In the genomic region with DNA sequence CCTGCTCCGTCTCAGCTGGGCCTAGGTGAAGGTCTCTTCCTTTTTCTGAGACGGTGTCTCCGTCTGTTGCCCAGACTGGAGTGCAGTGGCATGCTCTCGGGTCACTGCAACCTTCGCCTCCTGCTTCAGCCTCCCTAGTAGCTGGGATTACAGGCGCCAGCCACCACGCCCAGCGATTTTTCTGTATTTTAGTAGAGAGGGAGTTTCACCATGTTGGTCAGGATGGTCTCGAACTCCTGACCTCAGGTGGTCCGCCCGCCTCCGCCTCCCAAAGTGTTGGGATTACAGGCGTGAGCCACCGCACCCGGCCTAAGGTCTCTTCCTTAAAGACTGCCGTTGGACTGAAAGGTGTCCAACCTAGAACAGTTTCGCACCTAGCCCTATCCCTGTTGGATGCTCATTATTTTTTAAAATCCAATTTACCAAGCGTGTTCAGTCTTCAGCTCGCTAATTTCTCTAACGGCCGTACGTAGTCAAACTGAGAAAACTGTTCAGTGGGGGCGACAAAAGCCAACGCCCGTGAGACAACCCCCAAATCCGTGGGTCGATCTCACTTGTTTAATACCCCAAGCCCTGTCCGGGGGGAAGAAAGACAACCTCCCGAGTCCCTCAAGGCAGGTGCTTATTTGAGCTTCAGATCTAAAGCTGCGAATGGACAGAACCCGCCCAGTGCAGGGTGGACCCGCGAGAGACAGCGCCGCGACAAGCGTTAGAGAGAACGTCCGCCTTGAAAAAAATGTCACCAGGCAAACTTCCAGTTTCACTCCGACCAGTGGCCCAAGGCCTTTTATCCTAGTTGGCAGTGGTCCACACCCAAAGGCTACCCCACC, we compare ENCODE assay signal across 8 cellular contexts. TPM values are rescaled to one million over a fixed set of nuclear protein-coding genes. Genes with fewer than 3 reads are reported as not detected.
A peak's percentile ranks its signal among the peaks of the same experiment; 100 is the strongest.
DNase-seq lines count a peak whose midpoint lies in the region; ATAC-seq and TF ChIP-seq lines count a peak whose summit lies in the region.

No MANE protein-coding gene starts in this region.

- POLR2A ChIA-PET in HEK293 (lab: Yijun Ruan, JAX) = interaction anchor here (0.5 to 4.1 kb wide), 10 partner anchors 10 to 1008 kb away, joined by 3 to 48 read pairs (median 3); a partner anchor contains a TSS
- POLR2A ChIA-PET in activated CD8-positive, alpha-beta T cell treated with anti-CD3 and anti-CD28 coated beads, Interleukin-2, amount 10 ng/mL, durations not matched to agents 7 days and 5 days (lab: Charles Lee) = interaction anchor here (0.6 to 5.5 kb wide), 17 partner anchors 9 to 1183 kb away, joined by 3 to 153 read pairs (median 7); a partner anchor contains a TSS

- peak overlapping the region; percentile 69 for H3K4me3 ChIP-seq in BE2C (ENCODE audit: low read depth, low read length)
- H3K4me3 ChIP-seq in HEK293 (ENCODE audit: low read depth, low read length) = peak overlapping the region; percentile 80
- peak overlapping the region; percentile 73 for H3K4me3 ChIP-seq in iPS-15b (ENCODE audit: low read depth, low read length)
- peak overlapping the region; percentile 69 to 90 for H3K4me3 ChIP-seq in stomach smooth muscle (ENCODE audit: low read length in 2 of 2)

- DNase-seq in BE2C (no peak), foreskin melanocyte (no peak), NCI-H1105 treated with DMSO at 0.1 percent for 48 hours (lab: John Stamatoyannopoulos, UW) (no peak), T-helper 9 cell (no peak)
- no peak for DNase-seq in activated CD8-positive, alpha-beta T cell treated with anti-CD3 and anti-CD28 coated beads, Interleukin-2, amount 10 ng/mL, durations not matched to agents 7 days and 5 days

- H3K27me3 Mint-ChIP-seq in activated CD8-positive, alpha-beta T cell treated with anti-CD3 and anti-CD28 coated beads, Interleukin-2, amount 10 ng/mL, durations not matched to agents 7 days and 5 days (ENCODE audit: low read depth) = peaks cover 2% of the 10 kb centered on the region

- H3K4me1 Mint-ChIP-seq in activated CD8-positive, alpha-beta T cell treated with anti-CD3 and anti-CD28 coated beads, Interleukin-2, amount 10 ng/mL, durations not matched to agents 7 days and 5 days (ENCODE audit: low read depth) = peaks cover 46% of the 10 kb centered on the region

- H3K9me3 Mint-ChIP-seq in activated CD8-positive, alpha-beta T cell treated with anti-CD3 and anti-CD28 coated beads, Interleukin-2, amount 10 ng/mL, durations not matched to agents 7 days and 5 days (ENCODE audit: insufficient read depth) = no peaks in the 10 kb centered on the region

- peak overlapping the region; percentile 86 for H3K4me3 Mint-ChIP-seq in activated CD8-positive, alpha-beta T cell treated with anti-CD3 and anti-CD28 coated beads, Interleukin-2, amount 10 ng/mL, durations not matched to agents 7 days and 5 days

- CTCF ChIA-PET in HEK293 (lab: Yijun Ruan, JAX) = interaction anchor here (0.7 to 1.5 kb wide), 4 partner anchors 8 to 490 kb away, joined by 3 to 4 read pairs (median 4); no protein-coding TSS in a partner anchor
- CTCF ChIA-PET in activated CD8-positive, alpha-beta T cell treated with anti-CD3 and anti-CD28 coated beads, Interleukin-2, amount 10 ng/mL, durations not matched to agents 7 days and 5 days (lab: Charles Lee) = interaction anchor here (0.7 to 4.0 kb wide), 26 partner anchors 8 to 836 kb away, joined by 3 to 50 read pairs (median 5); a partner anchor contains a TSS

- H3K9ac ChIP-seq in iPS-15b (ENCODE audit: low read depth, low read length) (no peak overlapping the region), stomach smooth muscle (ENCODE audit: low read length in 2 of 2) (peak overlapping the region; percentile 87 to 96)

- TF ChIP-seq CTCF in BE2C (IDR thresholded peaks at IDR 0.05; ENCODE audit: low read depth, low read length) = no peak
- no peak for TF ChIP-seq CTCF in HEK293 (tag by site-specific recombination; IDR thresholded peaks at IDR 0.05)

- H3K9me3 ChIP-seq in BE2C = no peaks in the 10 kb centered on the region
- H3K9me3 ChIP-seq in HEK293 (ENCODE audit: control insufficient read depth, insufficient read depth, low read depth, low read length) = no peaks in the 10 kb centered on the region
- no peaks in the 10 kb centered on the region for H3K9me3 ChIP-seq in iPS-15b (ENCODE audit: control insufficient read depth, insufficient read depth, low read length)
- no peaks in the 10 kb centered on the region for H3K9me3 ChIP-seq in stomach smooth muscle (ENCODE audit: control insufficient read depth in 2 of 2, low read length in 2 of 2)

- H3K27ac Mint-ChIP-seq in activated CD8-positive, alpha-beta T cell treated with anti-CD3 and anti-CD28 coated beads, Interleukin-2, amount 10 ng/mL, durations not matched to agents 7 days and 5 days = peak overlapping the region; percentile 100

- no peaks in the 10 kb centered on the region for H3K36me3 ChIP-seq in BE2C
- H3K36me3 ChIP-seq in HEK293 (ENCODE audit: control insufficient read depth in 2 of 2, insufficient read depth in 1 of 2, low read length in 2 of 2) = no peaks in the 10 kb centered on the region
- no peaks in the 10 kb centered on the region for H3K36me3 ChIP-seq in iPS-15b (ENCODE audit: control insufficient read depth, insufficient read depth, low read length)
- H3K36me3 ChIP-seq in stomach smooth muscle (ENCODE audit: control insufficient read depth in 2 of 2, insufficient read depth in 2 of 2, low read length in 2 of 2) = no peaks in the 10 kb centered on the region

- peak overlapping the region; percentile 82; the same call in 1 of the 2 replicates for H3K27ac ChIP-seq in HEK293 (ENCODE audit: extremely low read depth, low read depth, low read length)
- peak overlapping the region; percentile 95 for H3K27ac ChIP-seq in stomach smooth muscle (ENCODE audit: low read length)

- ATAC-seq in activated CD8-positive, alpha-beta T cell treated with anti-CD3 and anti-CD28 coated beads, Interleukin-2, amount 10 ng/mL, durations not matched to agents 7 days and 5 days = peak; percentile 42

- H3K36me3 Mint-ChIP-seq in activated CD8-positive, alpha-beta T cell treated with anti-CD3 and anti-CD28 coated beads, Interleukin-2, amount 10 ng/mL, durations not matched to agents 7 days and 5 days (ENCODE audit: low read depth) = peaks cover 21% of the 10 kb centered on the region

- H3K4me1 ChIP-seq in BE2C = no peaks in the 10 kb centered on the region
- no peaks in the 10 kb centered on the region for H3K4me1 ChIP-seq in HEK293 (ENCODE audit: control insufficient read depth, insufficient read depth, low read length)
- no peaks in the 10 kb centered on the region for H3K4me1 ChIP-seq in iPS-15b (ENCODE audit: control insufficient read depth, insufficient read depth, low read length)
- peaks cover 14% of the 10 kb centered on the region for H3K4me1 ChIP-seq in stomach smooth muscle (ENCODE audit: control insufficient read depth, insufficient read depth, low read length)

- no peaks in the 10 kb centered on the region for H3K27me3 ChIP-seq in BE2C
- H3K27me3 ChIP-seq in iPS-15b (ENCODE audit: control insufficient read depth, insufficient read depth, low read length) = no peaks in the 10 kb centered on the region
- H3K27me3 ChIP-seq in stomach smooth muscle (ENCODE audit: control insufficient read depth in 1 of 2, insufficient read depth in 2 of 2, low read length in 2 of 2) = no peaks in the 10 kb centered on the region

TF ChIP-seq in HEK293, 187 proteins besides CTCF, POLR2A, EP300 and RAD21 (continues in another document):
- TF ChIP-seq ZNF501 (tag by site-specific recombination; IDR thresholded peaks at IDR 0.05) (0 out of 2 replicates have a peak, but pooled peaks have one; percentile 8), KLF8 (tag by site-specific recombination; IDR thresholded peaks at IDR 0.05) (0 out of 2 replicates have a peak, but pooled peaks have one; percentile 13)

RNA-seq across cellular contexts. Expression of a gene that starts 1.0 kb away (rescaled TPM):
- 11.0 TPM for polyA plus RNA-seq in BE2C (2012; ENCODE audit: insufficient read depth, insufficient read length, low read depth)
- 10 to 100 TPM; 56.9 to 60.3 TPM for total RNA-seq in activated CD8-positive, alpha-beta T cell treated with anti-CD3 and anti-CD28 coated beads, Interleukin-2, amount 10 ng/mL, durations not matched to agents 7 days and 5 days

RNA-seq across cellular contexts. Expression of a gene that starts 25.9 kb away (rescaled TPM):
- 9.3 TPM for polyA plus RNA-seq in BE2C (2012; ENCODE audit: insufficient read depth, insufficient read length, low read depth)
- total RNA-seq in activated CD8-positive, alpha-beta T cell treated with anti-CD3 and anti-CD28 coated beads, Interleukin-2, amount 10 ng/mL, durations not matched to agents 7 days and 5 days = 10 to 100 TPM; 72.5 to 78.6 TPM

RNA-seq across cellular contexts. Expression of a gene that starts 27.4 kb away (rescaled TPM):
- 40.7 TPM for polyA plus RNA-seq in BE2C (2012; ENCODE audit: insufficient read depth, insufficient read length, low read depth)
- 100 to 1,000 TPM in 1 of 2 experiments, 10 to 100 TPM in 1; 99.7 to 104 TPM for total RNA-seq in activated CD8-positive, alpha-beta T cell treated with anti-CD3 and anti-CD28 coated beads, Interleukin-2, amount 10 ng/mL, durations not matched to agents 7 days and 5 days
